ENCODE assay signal across 26 cellular contexts in the genomic region with DNA sequence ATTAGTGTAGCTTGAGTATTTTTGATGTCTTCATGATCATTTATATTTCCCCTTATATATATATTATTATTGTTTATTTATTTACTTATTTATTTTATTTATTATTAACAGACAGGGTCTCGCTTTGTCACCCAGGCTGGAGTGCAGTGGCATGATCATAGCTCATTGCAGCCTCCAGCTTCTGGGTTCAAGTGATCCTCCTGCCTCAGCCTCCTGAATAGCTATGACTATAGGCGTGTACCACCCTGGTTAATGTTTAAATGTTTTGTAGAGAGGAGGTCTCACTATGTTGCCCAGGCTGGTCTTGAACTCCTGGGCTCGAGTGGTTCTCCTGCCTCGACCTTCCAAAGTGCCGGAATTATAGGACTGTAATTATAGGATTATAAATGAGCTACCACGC.
"Had no signal": no experiment of that assay in that cellular context is flagged by ENCODE, and none has a peak within 500 bp of the region (broad histone marks: within the 10 kb centered on the region; RNA-seq: fewer than 3 reads in every experiment).

No MANE protein-coding gene starts in this region.

- H2AFZ ChIP-seq: hepatocyte, parathyroid adenoma had no signal

- H3K36me3 ChIP-seq: esophagus muscularis mucosa, gastroesophageal sphincter, heart left ventricle, neutrophil, sigmoid colon, tibial artery had no signal

- H3K36me3 Mint-ChIP-seq: memory B cell; natural killer cell treated with Interleukin-12 subunit alpha and Interleukin-12 subunit beta and Interleukin-15 and Interleukin-18, amount 100 ng/mL, for 72 hours; stimulated activated memory B cell treated with anti-CD40 and anti-IgM and Interleukin-4, amounts not matched to agents 10 μg/mL and 1 μg/mL and 100 μg/mL, for 72 hours; type B pancreatic cell had no signal

- H3K9me3 ChIP-seq: esophagus muscularis mucosa, gastroesophageal sphincter, neutrophil, sigmoid colon, testis, tibial artery had no signal

- ATAC-seq: natural killer cell treated with Interleukin-12 subunit alpha and Interleukin-12 subunit beta and Interleukin-15 and Interleukin-18, amount 100 ng/mL, for 72 hours; stimulated activated naive CD8-positive, alpha-beta T cell treated with anti-CD3 and anti-CD28 coated beads, Interleukin-15, Interleukin-2, amounts not matched to agents 100 U/mL and 50 U/mL, for 24 hours had no signal

- H3K4me3 Mint-ChIP-seq: endodermal cell; memory B cell; natural killer cell treated with Interleukin-12 subunit alpha and Interleukin-12 subunit beta and Interleukin-15 and Interleukin-18, amount 100 ng/mL, for 72 hours; neural crest cell; type B pancreatic cell had no signal

- DNase-seq: dorsolateral prefrontal cortex; effector CD4-positive, alpha-beta T cell; endodermal cell; heart left ventricle; kidney; sigmoid colon; stimulated activated CD4-positive, alpha-beta T cell treated with anti-CD3 and anti-CD28 coated beads, Interleukin-2, amount 100 ng/mL, for 24 hours; stimulated activated CD4-positive, alpha-beta T cell treated with anti-CD3 and anti-CD28 coated beads, Interleukin-4, amount 100 ng/mL, for 24 hours; stimulated activated naive CD8-positive, alpha-beta T cell treated with anti-CD3 and anti-CD28 coated beads, Interleukin-15, Interleukin-2, amounts not matched to agents 100 U/mL and 50 U/mL, for 24 hours; testis; tibial artery had no signal

- H3K4me1 ChIP-seq: foreskin keratinocyte, parathyroid adenoma had no signal

- H3K9me3 Mint-ChIP-seq: memory B cell; natural killer cell treated with Interleukin-12 subunit alpha and Interleukin-12 subunit beta and Interleukin-15 and Interleukin-18, amount 100 ng/mL, for 72 hours; neural crest cell; stimulated activated memory B cell treated with anti-CD40 and anti-IgM and Interleukin-4, amounts not matched to agents 10 μg/mL and 1 μg/mL and 100 μg/mL, for 72 hours; type B pancreatic cell had no signal

- H3K27ac Mint-ChIP-seq: endodermal cell; memory B cell; natural killer cell treated with Interleukin-12 subunit alpha and Interleukin-12 subunit beta and Interleukin-15 and Interleukin-18, amount 100 ng/mL, for 72 hours; progenitor cell of endocrine pancreas; type B pancreatic cell had no signal

- H3K4me3 ChIP-seq: coronary artery, esophagus muscularis mucosa, gastroesophageal sphincter, heart left ventricle, hepatocyte, lung, sigmoid colon, testis, tibial artery had no signal

- H3K4me2 ChIP-seq: hepatocyte had no signal

- H3K79me2 ChIP-seq: hepatocyte, parathyroid adenoma had no signal

- H3K9ac ChIP-seq: parathyroid adenoma had no signal

- H3K27me3 ChIP-seq: dorsolateral prefrontal cortex, esophagus muscularis mucosa, foreskin keratinocyte, gastroesophageal sphincter, heart left ventricle, hepatocyte, sigmoid colon, testis, tibial artery had no signal

- H3K27ac ChIP-seq: coronary artery, epithelial cell of prostate, esophagus muscularis mucosa, foreskin keratinocyte, gastroesophageal sphincter, heart left ventricle, hepatocyte, neutrophil, parathyroid adenoma, sigmoid colon, testis, tibial artery had no signal
